1 cellular context compared by ENCODE assay signal in genomic region chr13:44759723-44760360, GRCh38.
TF ChIP-seq lines count a peak whose summit lies in the region.

No MANE protein-coding gene starts in this region.

TF ChIP-seq in SK-N-SH, 30 proteins besides CTCF, POLR2A, EP300 and RAD21 (continued from another document):
- TF ChIP-seq MEF2A (IDR thresholded peaks at IDR 0.05; ENCODE audit: borderline replicate concordance, low read depth) (no peak), JUND (IDR thresholded peaks at IDR 0.05) (no peak), NRF1 (IDR thresholded peaks at IDR 0.05; ENCODE audit: low read depth, low read length) (no peak), TEAD4 (IDR thresholded peaks at IDR 0.05; ENCODE audit: borderline replicate concordance, insufficient read depth) (no peak), RFX5 (IDR thresholded peaks at IDR 0.05; ENCODE audit: low read length) (no peak), RXRA (IDR thresholded peaks at IDR 0.05; ENCODE audit: borderline replicate concordance, low read depth) (no peak)
TF ChIP-seq in SK-N-SH: peak in this region for 0.
